ENCODE assay signal across 30 cellular contexts in genomic region chr20:38554986-38555385, GRCh38. TPM values are rescaled to one million over a fixed set of nuclear protein-coding genes. Genes with fewer than 3 reads are reported as not detected.
"Had no signal": no experiment of that assay in that cellular context is flagged by ENCODE, and none has a peak within 500 bp of the region (broad histone marks: within the 10 kb centered on the region; RNA-seq: fewer than 3 reads in every experiment).

No MANE protein-coding gene starts in this region.

- H3K4me3 ChIP-seq: lower lobe of right lung, psoas muscle, thyroid gland had no signal

- DNase-seq: activated CD4-positive, alpha-beta memory T cell treated with anti-CD3 and anti-CD28 coated beads, Interleukin-2, amount 10 ng/mL, durations not matched to agents 7 days and 5 days; activated CD4-positive, alpha-beta T cell treated with anti-CD3 and anti-CD28 coated beads, Interleukin-2, amount 10 ng/mL, durations not matched to agents 24 days and 14 days; activated effector memory CD4-positive, alpha-beta T cell treated with Interleukin-2 at 50 U/mL for 16 hours; activated naive CD4-positive, alpha-beta T cell treated with anti-CD3 and anti-CD28 coated beads, Interleukin-2, amount 10 ng/mL, durations not matched to agents 7 days and 5 days; activated T-cell treated with anti-CD3 and anti-CD28 coated beads, Interleukin-2, amount 50 U/mL, for 72 hours; aorta; dermis blood vessel endothelial cell; effector CD8-positive, alpha-beta T cell; erythroblast; glutamatergic neuron; hypothalamus; left cardiac atrium; lower lobe of right lung; natural killer cell; psoas muscle; right cardiac atrium; stimulated activated CD4-positive, alpha-beta T cell treated with anti-CD3 and anti-CD28 coated beads, Interleukin-1b, Interleukin-23, amount 100 ng/mL, for 48 hours; substantia nigra; thyroid gland had no signal

- ATAC-seq: activated CD4-positive, CD25-positive, alpha-beta regulatory T cell treated with anti-CD3 and anti-CD28 coated beads, Interleukin-2, amount 50 U/mL, for 24 hours; activated T-cell treated with anti-CD3 and anti-CD28 coated beads, Interleukin-2, amount 50 U/mL, for 72 hours; left cardiac atrium; lower lobe of right lung; natural killer cell; psoas muscle; right cardiac atrium had no signal

- H3K4me1 ChIP-seq: lower lobe of right lung, psoas muscle, thyroid gland had no signal

- H3K9me3 ChIP-seq: lower lobe of right lung, psoas muscle, thyroid gland had no signal

- H3K27ac ChIP-seq: lower lobe of right lung, psoas muscle, thyroid gland, VCaP had no signal

- H3K27me3 ChIP-seq: thyroid gland had no signal

- FAIRE-seq: frontal cortex, islet of Langerhans had no signal

RNA-seq across cellular contexts. Expression of gene ADIG, which starts 26.0 kb away (rescaled TPM):
- total RNA-seq: activated CD4-positive, alpha-beta memory T cell treated with anti-CD3 and anti-CD28 coated beads, Interleukin-2, amount 10 ng/mL, durations not matched to agents 7 days and 5 days; activated CD4-positive, alpha-beta T cell treated with anti-CD3 and anti-CD28 coated beads, Interleukin-2, amount 10 ng/mL, durations not matched to agents 24 days and 14 days; activated T-cell treated with anti-CD3 and anti-CD28 coated beads, Interleukin-2, amount 50 U/mL, for 72 hours; aorta; cardiac septum; chondrocyte; dermis blood vessel endothelial cell; fibroblast of lung; frontal cortex; left cardiac atrium; lower lobe of right lung; natural killer cell; osteocyte; psoas muscle; right cardiac atrium; skeletal muscle tissue; T-helper 2 cell treated with Interferon-gamma antibody and Interleukin-4, amounts not matched to agents 100 ng/mL and 5 ng/mL, for 36 hours; ureter had no signal
- polyA plus RNA-seq: aorta, fibroblast of lung, psoas muscle, right cardiac atrium had no signal

RNA-seq across cellular contexts. Expression of gene ARHGAP40, which starts 46.6 kb away (rescaled TPM):
- total RNA-seq: activated CD4-positive, alpha-beta memory T cell treated with anti-CD3 and anti-CD28 coated beads, Interleukin-2, amount 10 ng/mL, durations not matched to agents 7 days and 5 days; activated CD4-positive, alpha-beta T cell treated with anti-CD3 and anti-CD28 coated beads, Interleukin-2, amount 10 ng/mL, durations not matched to agents 24 days and 14 days; activated T-cell treated with anti-CD3 and anti-CD28 coated beads, Interleukin-2, amount 50 U/mL, for 72 hours; aorta; cardiac septum; chondrocyte; dermis blood vessel endothelial cell; fibroblast of lung; left cardiac atrium; natural killer cell; osteocyte; psoas muscle; right cardiac atrium; skeletal muscle tissue; T-helper 2 cell treated with Interferon-gamma antibody and Interleukin-4, amounts not matched to agents 100 ng/mL and 5 ng/mL, for 36 hours had no signal
- polyA plus RNA-seq: aorta, fibroblast of lung, right cardiac atrium had no signal
